8 cellular contexts compared by ENCODE assay signal in the genomic region with DNA sequence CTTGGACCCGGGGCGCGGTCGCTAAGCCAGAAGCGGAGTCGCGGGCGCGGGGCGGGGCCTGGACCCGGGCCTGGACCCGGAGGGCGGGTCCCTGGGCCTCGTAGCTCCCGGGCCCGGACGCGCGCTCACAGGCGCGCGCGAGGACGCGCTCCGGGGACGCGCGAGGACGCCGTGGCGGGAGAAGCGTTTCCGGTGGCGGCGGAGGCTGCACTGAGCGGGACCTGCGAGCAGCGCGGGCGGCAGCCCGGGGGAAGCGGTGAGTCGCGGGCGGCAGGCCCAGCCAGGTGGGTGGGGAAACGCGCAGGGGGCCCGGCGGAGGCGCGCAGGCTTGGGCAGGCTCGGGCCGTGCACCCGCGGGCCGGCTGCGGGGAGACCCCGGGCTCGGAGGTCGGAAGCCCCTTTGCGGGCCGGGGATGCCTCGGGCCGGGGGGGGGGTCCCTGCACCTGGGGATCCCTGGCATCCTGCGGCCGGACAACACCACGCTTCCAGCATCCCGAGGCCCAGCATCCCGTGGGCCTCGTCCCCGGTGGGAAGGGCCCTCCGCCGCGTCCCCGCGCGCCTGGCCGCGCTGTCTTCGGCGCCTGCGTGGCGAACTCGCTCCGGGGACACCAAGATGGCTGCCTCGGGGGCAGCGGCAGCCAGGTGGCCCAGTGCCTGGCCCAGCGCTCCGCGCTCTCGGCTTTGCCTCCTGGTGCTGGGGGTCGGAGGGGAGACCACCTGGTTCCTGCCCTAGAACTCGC. TPM values are rescaled to one million over a fixed set of nuclear protein-coding genes. Genes with fewer than 3 reads are reported as not detected.
DNase-seq lines count a peak whose midpoint lies in the region; ATAC-seq and TF ChIP-seq lines count a peak whose summit lies in the region.

Gene SFXN1 (plus strand): TSS at position 177 of the 741 bp plus-strand sequence. CDS start 13,544 bp downstream, outside the sequence.

- TF ChIP-seq CTCF in suprapubic skin (IDR thresholded peaks at IDR 0.05): no peak

- H3K9me3 ChIP-seq in SJCRH30 (replicated peaks) (no peaks in the 10 kb centered on the region), suprapubic skin (no peaks in the 10 kb centered on the region)

- DNase-seq in Daoy (ENCODE audit: low read depth) (peak; percentile 89), SJCRH30 (peak; percentile 77 to 86), germinal center (ENCODE audit: low spot score) (peak; percentile 93), occipital lobe (lab: John Stamatoyannopoulos, UW) (peak; percentile 73), suprapubic skin (ENCODE audit: low spot score in 2 of 2) (peak in 1 of 2 donors; percentile 77)
- DNase-seq in Jurkat, Clone E6-1 (ENCODE audit: low read depth, low spot score): peak; percentile 69
- DNase-seq in activated naive CD4-positive, alpha-beta T cell treated with Interleukin-2 at 50 U/mL for 16 hours: peak; percentile 83

- no peaks in the 10 kb centered on the region for H3K27me3 ChIP-seq in SJCRH30
- no peaks in the 10 kb centered on the region for H3K27me3 ChIP-seq in suprapubic skin

- peak within 1 kb of the TSS; percentile 96 for H3K4me3 ChIP-seq in Jurkat, Clone E6-1 (ENCODE audit: low read length)
- H3K4me3 ChIP-seq in SJCRH30 (peak within 1 kb of the TSS; percentile 86), suprapubic skin (peak within 1 kb of the TSS; percentile 90)

- no peak for TF ChIP-seq POLR2A in suprapubic skin (IDR thresholded peaks at IDR 0.05)

- no peak for TF ChIP-seq EP300 in suprapubic skin (IDR thresholded peaks at IDR 0.05)

- WGBS in suprapubic skin: 0% methylated on average over 17 of the region's 94 CpGs

- H3K4me1 ChIP-seq in SJCRH30: peaks cover 5% of the 10 kb centered on the region; the same call in 1 of the 2 replicates
- peaks cover 31% of the 10 kb centered on the region for H3K4me1 ChIP-seq in suprapubic skin

- H3K36me3 ChIP-seq in SJCRH30 (peaks cover 33% of the 10 kb centered on the region), suprapubic skin (peaks cover 3% of the 10 kb centered on the region)

- H3K27ac ChIP-seq in SJCRH30 (peak within 1 kb of the TSS; percentile 76), suprapubic skin (peak within 1 kb of the TSS; percentile 72)

- peak; percentile 86 for ATAC-seq in GM21529 (IDR thresholded peaks at IDR 0.05; ENCODE audit: unreplicated experiment)

RNA-seq across cellular contexts. Expression of gene SFXN1, which starts in this region (rescaled TPM):
- 139 and 168 TPM in 2 replicates for total RNA-seq in Daoy (2014; rRNA removed; shearing (Covaris generic))
- polyA plus RNA-seq in Jurkat, Clone E6-1 (2012; ENCODE audit: insufficient read depth, insufficient read length): 134 TPM
- 181 and 187 TPM in 2 replicates for total RNA-seq in SJCRH30 (2014; rRNA removed; shearing (Covaris generic))
- total RNA-seq in occipital lobe (72.5 TPM), suprapubic skin (10 to 100 TPM; 13.5 to 37.4 (median 25.6) TPM)
